In the genomic region with DNA sequence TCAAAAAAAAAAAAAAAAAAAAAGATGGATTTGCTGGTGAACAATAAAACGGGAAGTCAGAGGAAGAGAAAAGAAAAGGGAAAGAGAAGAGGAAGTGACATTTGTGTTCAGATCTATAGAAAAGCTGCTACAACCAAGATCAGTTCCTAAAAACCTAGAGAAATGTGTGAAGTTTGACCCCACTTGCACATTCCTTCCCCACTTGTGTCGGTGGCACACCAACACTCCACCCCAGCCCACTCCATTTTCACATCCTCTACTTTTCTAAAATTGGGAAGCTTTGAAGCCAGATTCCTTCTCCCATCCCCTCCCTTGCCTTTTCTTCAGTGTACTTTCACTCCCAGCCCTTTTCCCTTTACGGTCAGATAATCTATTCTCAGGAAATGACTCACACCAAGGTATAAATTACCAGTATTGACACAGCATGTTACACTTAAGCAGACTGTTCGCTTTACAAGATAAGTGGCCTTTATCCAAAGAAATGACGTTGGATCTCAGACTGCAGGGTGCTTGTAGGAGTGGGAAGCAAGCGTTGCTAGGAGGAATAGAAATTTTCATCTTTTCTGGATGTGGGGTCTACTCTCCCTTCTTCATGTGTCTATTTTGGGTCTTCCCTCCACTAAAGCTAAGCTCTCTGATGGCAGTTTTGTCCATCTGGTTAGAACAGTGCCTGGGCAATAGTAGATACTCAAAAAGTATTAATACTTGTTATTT, we compare ENCODE assay signal across 1 cellular context.
TF ChIP-seq lines count a peak whose summit lies in the region.

No MANE protein-coding gene starts in this region.

TF ChIP-seq in HepG2, 621 proteins besides CTCF, POLR2A, EP300 and RAD21 (continued from another document and continues in another):
- TF ChIP-seq IRX3 (CRISPR knock-in tag; IDR thresholded peaks at IDR 0.05; ENCODE audit: borderline replicate concordance, low read depth) (no peak), TP53 (CRISPR knock-in tag; conservative IDR thresholded peaks at IDR 0.05) (no peak), MEIS2 (CRISPR knock-in tag; IDR thresholded peaks at IDR 0.05) (no peak), ELF3 (CRISPR knock-in tag; IDR thresholded peaks at IDR 0.05) (peak; percentile 94), STAT5B (CRISPR knock-in tag; IDR thresholded peaks at IDR 0.05) (no peak), ZNF552 (CRISPR knock-in tag; IDR thresholded peaks at IDR 0.05; ENCODE audit: borderline replicate concordance) (no peak), ZNF331 (CRISPR knock-in tag; IDR thresholded peaks at IDR 0.05) (0 out of 2 replicates have a peak, but pooled peaks have one; percentile 36), NCOA1 (CRISPR knock-in tag; IDR thresholded peaks at IDR 0.05) (no peak), KDM1A (CRISPR knock-in tag; IDR thresholded peaks at IDR 0.05) (no peak), ZFP91 (CRISPR knock-in tag; IDR thresholded peaks at IDR 0.05; ENCODE audit: borderline replicate concordance) (no peak), ZSCAN22 (CRISPR knock-in tag; IDR thresholded peaks at IDR 0.05) (no peak), SNAI1 (CRISPR knock-in tag; IDR thresholded peaks at IDR 0.05; ENCODE audit: borderline replicate concordance) (no peak), REPIN1 (CRISPR knock-in tag; IDR thresholded peaks at IDR 0.05; ENCODE audit: borderline replicate concordance, low read depth) (no peak), HMGXB3 (CRISPR knock-in tag; IDR thresholded peaks at IDR 0.05; ENCODE audit: borderline replicate concordance) (peak; percentile 61), ZNF598 (CRISPR knock-in tag; IDR thresholded peaks at IDR 0.05; ENCODE audit: borderline replicate concordance) (no peak), MIER3 (CRISPR knock-in tag; IDR thresholded peaks at IDR 0.05; ENCODE audit: borderline replicate concordance) (0 out of 2 replicates have a peak, but pooled peaks have one; percentile 62), ZNF383 (CRISPR knock-in tag; IDR thresholded peaks at IDR 0.05; ENCODE audit: borderline replicate concordance) (no peak), ZNF670 (CRISPR knock-in tag; IDR thresholded peaks at IDR 0.05; ENCODE audit: borderline replicate concordance) (no peak), ZNF619 (CRISPR knock-in tag; IDR thresholded peaks at IDR 0.05) (no peak), POLR2AphosphoS2 (IDR thresholded peaks at IDR 0.05; ENCODE audit: low read depth, low read length) (no peak), PAWR (CRISPR knock-in tag; IDR thresholded peaks at IDR 0.05; ENCODE audit: borderline replicate concordance) (no peak), ZMYM4 (CRISPR knock-in tag; IDR thresholded peaks at IDR 0.05) (no peak), EZH2 (conservative IDR thresholded peaks at IDR 0.05; ENCODE audit: low read depth, low read length) (no peak), TOPORS (CRISPR knock-in tag; IDR thresholded peaks at IDR 0.05) (no peak), JUNB (CRISPR knock-in tag; IDR thresholded peaks at IDR 0.05; ENCODE audit: borderline replicate concordance) (peak; percentile 98), RFX3 (CRISPR knock-in tag; IDR thresholded peaks at IDR 0.05) (peak; percentile 30; the same call in 1 of the 2 replicates), SAFB2 (CRISPR knock-in tag; IDR thresholded peaks at IDR 0.05; ENCODE audit: borderline replicate concordance, low read depth) (no peak), PCBP2 (optimal IDR thresholded peaks at IDR 0.05; ENCODE audit: low read depth, low read length, poor library complexity, severe bottlenecking) (no peak), AGO2 (optimal IDR thresholded peaks at IDR 0.05; ENCODE audit: low read depth, low read length) (no peak), ESRRA (CRISPR knock-in tag; IDR thresholded peaks at IDR 0.05; ENCODE audit: low read depth) (no peak; the same call in 1 of the 2 replicates), POLR2G (IDR thresholded peaks at IDR 0.05; ENCODE audit: low read depth, low read length) (peak; percentile 64; the same call in 1 of the 2 replicates), MYNN (CRISPR knock-in tag; IDR thresholded peaks at IDR 0.05; ENCODE audit: low read depth) (no peak), ZNF451 (CRISPR knock-in tag; IDR thresholded peaks at IDR 0.05) (no peak), NFKB2 (CRISPR knock-in tag; IDR thresholded peaks at IDR 0.05; ENCODE audit: borderline replicate concordance) (no peak), E2F5 (CRISPR knock-in tag; conservative IDR thresholded peaks at IDR 0.05) (no peak), ZBTB20 (CRISPR knock-in tag; IDR thresholded peaks at IDR 0.05; ENCODE audit: borderline replicate concordance, low read depth) (peak; percentile 80; the same call in 1 of the 2 replicates), ZNF841 (CRISPR knock-in tag; IDR thresholded peaks at IDR 0.05; ENCODE audit: borderline replicate concordance) (no peak), LCORL (IDR thresholded peaks at IDR 0.05) (no peak), LCORL (CRISPR knock-in tag; IDR thresholded peaks at IDR 0.05) (no peak; the same call in 1 of the 2 replicates), ZNF101 (CRISPR knock-in tag; IDR thresholded peaks at IDR 0.05; ENCODE audit: borderline replicate concordance, low read depth) (no peak), ZC3H4 (CRISPR knock-in tag; IDR thresholded peaks at IDR 0.05; ENCODE audit: borderline replicate concordance) (no peak), SSRP1 (CRISPR knock-in tag; IDR thresholded peaks at IDR 0.05) (peak; percentile 79; the same call in 1 of the 2 replicates), MIXL1 (CRISPR knock-in tag; IDR thresholded peaks at IDR 0.05) (peak; percentile 93), ZNF225 (CRISPR knock-in tag; IDR thresholded peaks at IDR 0.05) (no peak), NBN (conservative IDR thresholded peaks at IDR 0.05) (no peak), ZFP1 (CRISPR knock-in tag; IDR thresholded peaks at IDR 0.05) (no peak)
- TF ChIP-seq, protein P1, sequence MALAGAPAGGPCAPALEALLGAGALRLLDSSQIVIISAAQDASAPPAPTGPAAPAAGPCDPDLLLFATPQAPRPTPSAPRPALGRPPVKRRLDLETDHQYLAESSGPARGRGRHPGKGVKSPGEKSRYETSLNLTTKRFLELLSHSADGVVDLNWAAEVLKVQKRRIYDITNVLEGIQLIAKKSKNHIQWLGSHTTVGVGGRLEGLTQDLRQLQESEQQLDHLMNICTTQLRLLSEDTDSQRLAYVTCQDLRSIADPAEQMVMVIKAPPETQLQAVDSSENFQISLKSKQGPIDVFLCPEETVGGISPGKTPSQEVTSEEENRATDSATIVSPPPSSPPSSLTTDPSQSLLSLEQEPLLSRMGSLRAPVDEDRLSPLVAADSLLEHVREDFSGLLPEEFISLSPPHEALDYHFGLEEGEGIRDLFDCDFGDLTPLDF (CRISPR knock-in tag; IDR thresholded peaks at IDR 0.05), result no peak
- TF ChIP-seq, protein P2, sequence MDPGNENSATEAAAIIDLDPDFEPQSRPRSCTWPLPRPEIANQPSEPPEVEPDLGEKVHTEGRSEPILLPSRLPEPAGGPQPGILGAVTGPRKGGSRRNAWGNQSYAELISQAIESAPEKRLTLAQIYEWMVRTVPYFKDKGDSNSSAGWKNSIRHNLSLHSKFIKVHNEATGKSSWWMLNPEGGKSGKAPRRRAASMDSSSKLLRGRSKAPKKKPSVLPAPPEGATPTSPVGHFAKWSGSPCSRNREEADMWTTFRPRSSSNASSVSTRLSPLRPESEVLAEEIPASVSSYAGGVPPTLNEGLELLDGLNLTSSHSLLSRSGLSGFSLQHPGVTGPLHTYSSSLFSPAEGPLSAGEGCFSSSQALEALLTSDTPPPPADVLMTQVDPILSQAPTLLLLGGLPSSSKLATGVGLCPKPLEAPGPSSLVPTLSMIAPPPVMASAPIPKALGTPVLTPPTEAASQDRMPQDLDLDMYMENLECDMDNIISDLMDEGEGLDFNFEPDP (CRISPR knock-in tag; conservative IDR thresholded peaks at IDR 0.05), result no peak
- TF ChIP-seq, protein P3, sequence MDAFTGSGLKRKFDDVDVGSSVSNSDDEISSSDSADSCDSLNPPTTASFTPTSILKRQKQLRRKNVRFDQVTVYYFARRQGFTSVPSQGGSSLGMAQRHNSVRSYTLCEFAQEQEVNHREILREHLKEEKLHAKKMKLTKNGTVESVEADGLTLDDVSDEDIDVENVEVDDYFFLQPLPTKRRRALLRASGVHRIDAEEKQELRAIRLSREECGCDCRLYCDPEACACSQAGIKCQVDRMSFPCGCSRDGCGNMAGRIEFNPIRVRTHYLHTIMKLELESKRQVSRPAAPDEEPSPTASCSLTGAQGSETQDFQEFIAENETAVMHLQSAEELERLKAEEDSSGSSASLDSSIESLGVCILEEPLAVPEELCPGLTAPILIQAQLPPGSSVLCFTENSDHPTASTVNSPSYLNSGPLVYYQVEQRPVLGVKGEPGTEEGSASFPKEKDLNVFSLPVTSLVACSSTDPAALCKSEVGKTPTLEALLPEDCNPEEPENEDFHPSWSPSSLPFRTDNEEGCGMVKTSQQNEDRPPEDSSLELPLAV (CRISPR knock-in tag; conservative IDR thresholded peaks at IDR 0.05; ENCODE audit: low read depth), result no peak
- TF ChIP-seq, protein P4, sequence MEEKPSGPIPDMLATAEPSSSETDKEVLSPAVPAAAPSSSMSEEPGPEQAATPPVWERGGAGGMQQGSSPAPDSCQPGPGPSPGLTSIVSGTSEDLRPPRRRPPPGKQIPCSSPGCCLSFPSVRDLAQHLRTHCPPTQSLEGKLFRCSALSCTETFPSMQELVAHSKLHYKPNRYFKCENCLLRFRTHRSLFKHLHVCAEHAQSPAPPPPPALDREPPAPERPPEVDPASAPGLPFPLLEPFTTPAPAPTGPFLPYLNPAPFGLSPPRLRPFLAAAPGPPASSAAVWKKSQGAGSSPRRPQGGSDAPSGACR (CRISPR knock-in tag; IDR thresholded peaks at IDR 0.05), result no peak
- TF ChIP-seq, protein P5, sequence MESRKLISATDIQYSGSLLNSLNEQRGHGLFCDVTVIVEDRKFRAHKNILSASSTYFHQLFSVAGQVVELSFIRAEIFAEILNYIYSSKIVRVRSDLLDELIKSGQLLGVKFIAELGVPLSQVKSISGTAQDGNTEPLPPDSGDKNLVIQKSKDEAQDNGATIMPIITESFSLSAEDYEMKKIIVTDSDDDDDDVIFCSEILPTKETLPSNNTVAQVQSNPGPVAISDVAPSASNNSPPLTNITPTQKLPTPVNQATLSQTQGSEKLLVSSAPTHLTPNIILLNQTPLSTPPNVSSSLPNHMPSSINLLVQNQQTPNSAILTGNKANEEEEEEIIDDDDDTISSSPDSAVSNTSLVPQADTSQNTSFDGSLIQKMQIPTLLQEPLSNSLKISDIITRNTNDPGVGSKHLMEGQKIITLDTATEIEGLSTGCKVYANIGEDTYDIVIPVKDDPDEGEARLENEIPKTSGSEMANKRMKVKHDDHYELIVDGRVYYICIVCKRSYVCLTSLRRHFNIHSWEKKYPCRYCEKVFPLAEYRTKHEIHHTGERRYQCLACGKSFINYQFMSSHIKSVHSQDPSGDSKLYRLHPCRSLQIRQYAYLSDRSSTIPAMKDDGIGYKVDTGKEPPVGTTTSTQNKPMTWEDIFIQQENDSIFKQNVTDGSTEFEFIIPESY (CRISPR knock-in tag; IDR thresholded peaks at IDR 0.05), result 0 out of 2 replicates have a peak, but pooled peaks have one; percentile 24
